Comparison of ENCODE assay signal across 21 cellular contexts in genomic region chr5:76775921-76776320, GRCh38.
"Had no signal": no experiment of that assay in that cellular context is flagged by ENCODE, and none has a peak within 500 bp of the region (broad histone marks: within the 10 kb centered on the region; RNA-seq: fewer than 3 reads in every experiment).

No MANE protein-coding gene starts in this region.

- H3K27ac Mint-ChIP-seq: IgD-negative memory B cell had no signal

- H3K9me3 ChIP-seq: SK-N-SH had no signal

- H3K27me3 Mint-ChIP-seq: IgD-negative memory B cell had no signal

- H3K27ac ChIP-seq: KMS-11 had no signal

- DNase-seq: Kasumi-1, MM.1S, NCI-H1092 treated with DMSO at 0.1 percent for 48 hours, NCI-H1417, NCI-H1436 treated with DMSO at 0.1 percent for 48 hours, NCI-H1694, NCI-H187 treated with DMSO at 0.1 percent for 48 hours, NCI-H2029 treated with DMSO at 0.1 percent for 48 hours, NCI-H2171 treated with DMSO at 0.1 percent for 48 hours, NCI-H345, NCI-H446 treated with DMSO at 0.1 percent for 48 hours, NCI-H510A treated with DMSO at 0.1 percent for 48 hours, NCI-H526 treated with DMSO at 0.1 percent for 48 hours, NCI-H748 treated with DMSO at 0.1 percent for 48 hours, RPMI8226, SHP77, SK-N-SH had no signal

- ATAC-seq: HepG2, K562 had no signal

- H3K4me3 ChIP-seq: K562 had no signal

- H3K4me3 Mint-ChIP-seq: IgD-negative memory B cell had no signal

- H3K4me2 ChIP-seq: KMS-11, SK-N-SH had no signal

- H3K9ac ChIP-seq: KMS-11, SK-N-SH had no signal
